Comparison of ENCODE assay signal across 15 cellular contexts in genomic region chr1:4177425-4178150, GRCh38.
"Had no signal": no experiment of that assay in that cellular context is flagged by ENCODE, and none has a peak within 500 bp of the region (broad histone marks: within the 10 kb centered on the region; RNA-seq: fewer than 3 reads in every experiment).

No MANE protein-coding gene starts in this region.

- H3K36me3 ChIP-seq: left ventricle myocardium inferior, ovary, stomach, thoracic aorta had no signal

- FAIRE-seq: astrocyte, colon, islet of Langerhans had no signal

- H3K4me1 Mint-ChIP-seq: activated B cell treated with CpG ODN at 0.5 μM for 24 hours, neural crest cell had no signal

- H3K4me3 Mint-ChIP-seq: activated B cell treated with CpG ODN at 0.5 μM for 24 hours; activated CD4-positive, alpha-beta T cell treated with anti-CD3 and anti-CD28 coated beads, Interleukin-2, amount 10 ng/mL, durations not matched to agents 24 days and 14 days; neural crest cell had no signal

- H3K27me3 Mint-ChIP-seq: activated B cell treated with CpG ODN at 0.5 μM for 24 hours; activated CD4-positive, alpha-beta T cell treated with anti-CD3 and anti-CD28 coated beads, Interleukin-2, amount 10 ng/mL, durations not matched to agents 24 days and 14 days had no signal

- H3K27ac ChIP-seq: foreskin keratinocyte, left ventricle myocardium inferior, ovary, stomach, thoracic aorta had no signal

- H3K9me3 Mint-ChIP-seq: activated B cell treated with CpG ODN at 0.5 μM for 24 hours; activated CD4-positive, alpha-beta T cell treated with anti-CD3 and anti-CD28 coated beads, Interleukin-2, amount 10 ng/mL, durations not matched to agents 24 days and 14 days; neural crest cell had no signal

- H3K27ac Mint-ChIP-seq: activated B cell treated with CpG ODN at 0.5 μM for 24 hours; activated CD4-positive, alpha-beta T cell treated with anti-CD3 and anti-CD28 coated beads, Interleukin-2, amount 10 ng/mL, durations not matched to agents 24 days and 14 days had no signal

- H3K4me1 ChIP-seq: foreskin keratinocyte, left ventricle myocardium inferior, stomach had no signal

- DNase-seq: activated B cell treated with CpG ODN at 0.5 μM for 24 hours; activated CD4-positive, alpha-beta T cell treated with anti-CD3 and anti-CD28 coated beads, Interleukin-2, amount 10 ng/mL, durations not matched to agents 24 days and 14 days; activated effector memory CD4-positive, alpha-beta T cell treated with anti-CD3 and anti-CD28 coated beads, Interleukin-2, amount 50 U/mL, for 16 hours; activated T-cell treated with anti-CD3 and anti-CD28 coated beads, Interleukin-2, amount 50 U/mL, for 1 hour; foreskin keratinocyte; left ventricle myocardium inferior; mesendoderm; ovary; stomach; T1000 had no signal

- H3K27me3 ChIP-seq: foreskin keratinocyte, ovary had no signal

- H3K9me3 ChIP-seq: left ventricle myocardium inferior, ovary, stomach, thoracic aorta had no signal

- H3K4me3 ChIP-seq: left ventricle myocardium inferior, ovary, stomach, thoracic aorta had no signal

- ATAC-seq: foreskin keratinocyte had no signal
